27 cellular contexts compared by ENCODE assay signal in the genomic region with DNA sequence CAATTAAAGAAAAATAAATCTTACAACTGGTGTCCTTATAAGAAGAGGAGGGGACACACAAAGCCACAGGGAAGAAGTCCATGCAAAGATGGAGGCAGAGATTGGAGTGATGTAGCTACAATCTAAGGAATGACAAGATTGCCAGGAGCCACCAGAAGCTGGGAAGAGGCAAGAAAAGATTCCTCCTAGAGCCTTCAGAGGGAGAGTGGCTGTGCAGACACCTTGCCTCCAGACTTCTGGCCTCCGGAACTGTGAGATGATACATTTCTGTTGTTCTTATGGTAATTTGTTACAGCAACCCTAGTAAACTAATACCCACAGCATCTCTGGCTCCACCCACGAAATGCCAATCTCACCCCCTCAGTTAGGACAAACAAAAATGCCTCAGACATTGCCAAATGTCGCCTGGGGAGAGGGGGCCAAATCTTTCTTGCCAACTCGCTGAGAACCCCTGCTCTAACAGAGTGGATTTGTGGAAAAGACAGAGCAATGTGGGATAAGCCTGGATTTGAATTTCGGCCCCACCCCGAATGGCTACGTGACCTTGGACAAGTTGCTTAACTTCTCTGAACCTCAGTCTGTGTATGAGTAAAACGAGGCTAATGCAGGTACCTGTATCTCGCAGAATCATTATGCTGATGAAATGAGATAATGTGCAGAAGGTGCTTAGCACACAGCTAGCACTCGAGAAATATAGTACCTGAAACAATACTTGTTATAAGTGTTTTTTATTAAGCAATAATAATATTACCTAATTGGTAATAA. TPM values are rescaled to one million over a fixed set of nuclear protein-coding genes. Genes with fewer than 3 reads are reported as not detected.
A peak's percentile ranks its signal among the peaks of the same experiment; 100 is the strongest.
DNase-seq lines count a peak whose midpoint lies in the region; ATAC-seq, FAIRE-seq and TF ChIP-seq lines count a peak whose summit lies in the region.
"Had no signal": no experiment of that assay in that cellular context is flagged by ENCODE, and none has a peak within 500 bp of the region (broad histone marks: within the 10 kb centered on the region; RNA-seq: fewer than 3 reads in every experiment).

No MANE protein-coding gene starts in this region.

- no peak for ATAC-seq in HepG2
- no peak for ATAC-seq in right lobe of liver
- ATAC-seq in K562, result no peak
- no peak for ATAC-seq in GM19463 (IDR thresholded peaks at IDR 0.05; ENCODE audit: unreplicated experiment)

- H3K9me3 ChIP-seq in HepG2 (ENCODE audit: low read length), result no peaks in the 10 kb centered on the region
- H3K9me3 ChIP-seq in right lobe of liver, result no peaks in the 10 kb centered on the region
- H3K9me3 ChIP-seq in K562 (replicated peaks; ENCODE audit: control insufficient read depth, insufficient read depth, low read depth, low read length), result no peaks in the 10 kb centered on the region
- H3K9me3 ChIP-seq: A549; BE2C; BLaER1 treated with 17β-estradiol and CSF1 and Interleukin-3, amounts not matched to agents 10 nM and 100 nM; HAP-1 had no signal

- no peaks in the 10 kb centered on the region for H3K36me3 Mint-ChIP-seq in nephron (ENCODE audit: low read depth)
- no peaks in the 10 kb centered on the region for H3K36me3 Mint-ChIP-seq in type B pancreatic cell
- H3K36me3 Mint-ChIP-seq: CD14-positive monocyte had no signal

- BruUV-seq in HepG2 (replicated peaks; lab: Mats Ljungman, UMichigan) (no TSS peak), K562 (replicated peaks; lab: Mats Ljungman, UMichigan) (no TSS peak)

- CTCF ChIA-PET in HepG2 (lab: Yijun Ruan, JAX; ENCODE audit: low intra/inter-chr PET ratio, low total read pairs) (no interaction called here), K562 (lab: Yijun Ruan, JAX; ENCODE audit: low intra/inter-chr PET ratio) (no interaction called here)

- TF ChIP-seq CTCF in HepG2 (CRISPR knock-in tag; IDR thresholded peaks at IDR 0.05) (no peak), right lobe of liver (IDR thresholded peaks at IDR 0.05) (no peak), K562 (IDR thresholded peaks at IDR 0.05 in 2 of 3, conservative IDR thresholded peaks at IDR 0.05 in 1 of 3; ENCODE audit: insufficient read depth in 2 of 3, low read depth in 1 of 3, low read length in 3 of 3) (no peak), nephron (IDR thresholded peaks at IDR 0.05; ENCODE audit: unreplicated experiment in 3 of 3) (no peak), type B pancreatic cell (conservative IDR thresholded peaks at IDR 0.05) (no peak)

- FAIRE-seq in HepG2 (lab: Jason Lieb, UNC), result no peak
- no peak for FAIRE-seq in K562 (lab: Jason Lieb, UNC)
- FAIRE-seq: A549, G401.6, GM12892, GM19239, H54 had no signal

- H3K9me1 ChIP-seq in K562 (ENCODE audit: control insufficient read depth, insufficient read depth, low read length), result no peaks in the 10 kb centered on the region

- DNase-seq in HepG2 (ENCODE audit: low spot score), result no peak
- DNase-seq in right lobe of liver, result no peak
- no peak for DNase-seq in K562 (ENCODE audit: extremely low read depth in 1 of 4, low spot score in 3 of 4)
- no peak for DNase-seq in type B pancreatic cell (ENCODE audit: extremely low spot score, unreplicated experiment)
- no peak for DNase-seq in NCI-H2227 treated with DMSO at 0.1 percent for 48 hours (lab: John Stamatoyannopoulos, UW)
- DNase-seq in NCI-H1048 (lab: John Stamatoyannopoulos, UW), result no peak
- DNase-seq: 8988T; ACHN; AML-193; BE2C; Calu3; CD4-positive, alpha-beta T cell; COR-L47; DMS153; DND-41; GOT3; HFFc6 had no signal

- 3% methylated on average over 10 of the region's 10 CpGs for WGBS in HepG2 (ENCODE audit: low lambda C conversion rate)
- 64% methylated on average over 10 of the region's 10 CpGs for WGBS in right lobe of liver (ENCODE audit: insufficient coverage, low coverage, low lambda C conversion rate, missing lambda C conversion rate)
- 35% methylated on average over 10 of the region's 10 CpGs for WGBS in K562 (ENCODE audit: insufficient coverage, low coverage, missing lambda C conversion rate)

- H4K20me1 ChIP-seq in HepG2 (ENCODE audit: insufficient read depth, low read length) (no peaks in the 10 kb centered on the region), K562 (replicated peaks; ENCODE audit: control insufficient read depth, insufficient read depth, low read length) (no peaks in the 10 kb centered on the region)
- H4K20me1 ChIP-seq: BLaER1 treated with 17β-estradiol and CSF1 and Interleukin-3, amounts not matched to agents 10 nM and 100 nM had no signal

- intact Hi-C loops in HepG2 (cut with micrococcal nuclease; ENCODE audit: unreplicated experiment), result no loop called here
- intact Hi-C loops in right lobe of liver (cut with DNase I), result no loop called here
- intact Hi-C loops in K562 (cut with micrococcal nuclease), result no loop called here

- TF ChIP-seq POLR2A in HepG2 (IDR thresholded peaks at IDR 0.05; ENCODE audit: insufficient read depth in 1 of 2, low read depth in 2 of 2, low read length in 2 of 2), result no peak
- no peak for TF ChIP-seq POLR2A in right lobe of liver (IDR thresholded peaks at IDR 0.05)
- TF ChIP-seq POLR2A in K562 (conservative IDR thresholded peaks at IDR 0.05), result no peak

- H3K4me1 ChIP-seq in HepG2 (ENCODE audit: insufficient read depth, low read length), result peaks cover 14% of the 10 kb centered on the region
- H3K4me1 ChIP-seq in right lobe of liver, result peaks cover 0 to 4% (median 0%) of the 10 kb centered on the region in 4 donors
- H3K4me1 ChIP-seq in K562 (replicated peaks in 1 of 2; ENCODE audit: control insufficient read depth in 2 of 2, insufficient read depth in 2 of 2, low read length in 2 of 2), result peaks cover 0 to 11% of the 10 kb centered on the region in 2 experiments; a peak in 3 of 5 replicates
- H3K4me1 ChIP-seq: A549, BE2C had no signal

- H2AFZ ChIP-seq in HepG2 (ENCODE audit: low read length) (no peak overlapping the region), K562 (ENCODE audit: low read depth, low read length) (no peak overlapping the region; the same call in 1 of the 2 replicates)

- TF ChIP-seq RAD21 in HepG2 (CRISPR knock-in tag; IDR thresholded peaks at IDR 0.05) (no peak), K562 (CRISPR knock-in tag; conservative IDR thresholded peaks at IDR 0.05 in 1 of 2, IDR thresholded peaks at IDR 0.05 in 1 of 2) (no peak)

- no peak overlapping the region for H3K4me2 ChIP-seq in HepG2 (ENCODE audit: low read depth, low read length)
- no peak overlapping the region for H3K4me2 ChIP-seq in K562 (ENCODE audit: insufficient read depth, low read length)

- peaks cover 30% of the 10 kb centered on the region for H3K27me3 Mint-ChIP-seq in nephron (ENCODE audit: low read depth)
- H3K27me3 Mint-ChIP-seq in type B pancreatic cell, result peaks cover 48% of the 10 kb centered on the region

- H3K9ac ChIP-seq in HepG2 (ENCODE audit: insufficient read depth, low read depth, low read length) (no peak overlapping the region), K562 (ENCODE audit: insufficient read depth in 1 of 2, low read depth in 2 of 2, low read length in 2 of 2) (no peak overlapping the region)

- H3K4me3 Mint-ChIP-seq in nephron, result peak overlapping the region in 2 of 3 experiments; percentile 17 to 23
- H3K4me3 Mint-ChIP-seq in type B pancreatic cell, result peak overlapping the region; percentile 30

- H3K27me3 ChIP-seq in HepG2 (ENCODE audit: control insufficient read depth in 1 of 2, insufficient read depth in 2 of 2, low read length in 2 of 2) (no peaks in the 10 kb centered on the region; a peak in 3 of 5 replicates), right lobe of liver (no peaks in the 10 kb centered on the region), K562 (ENCODE audit: control insufficient read depth in 2 of 2, insufficient read depth in 2 of 2, low read length in 2 of 2) (no peaks in the 10 kb centered on the region)
- H3K27me3 ChIP-seq: BLaER1 treated with 17β-estradiol and CSF1 and Interleukin-3, amounts not matched to agents 10 nM and 100 nM had no signal

- no peak overlapping the region for H3K4me3 ChIP-seq in HepG2 (replicated peaks in 1 of 3; ENCODE audit: insufficient read depth in 1 of 3, low read depth in 2 of 3, low read length in 3 of 3)
- H3K4me3 ChIP-seq in right lobe of liver, result no peak overlapping the region
- H3K4me3 ChIP-seq in K562, result no peak overlapping the region
- H3K4me3 ChIP-seq: HAP-1 had no signal

- no peak for TF ChIP-seq EP300 in HepG2 (IDR thresholded peaks at IDR 0.05; ENCODE audit: low read depth in 2 of 2, low read length in 2 of 2)
- TF ChIP-seq EP300 in HepG2 (CRISPR knock-in tag; IDR thresholded peaks at IDR 0.05; ENCODE audit: borderline replicate concordance), result no peak
- no peak for TF ChIP-seq EP300 in K562 (IDR thresholded peaks at IDR 0.05; ENCODE audit: low read length)

- H3K27ac Mint-ChIP-seq in nephron, result no peak overlapping the region
- no peak overlapping the region for H3K27ac Mint-ChIP-seq in type B pancreatic cell
- H3K27ac Mint-ChIP-seq: CD14-positive monocyte; CD4-positive, alpha-beta T cell; HFFc6 had no signal

- POLR2A ChIA-PET in HepG2 (lab: Yijun Ruan, JAX) (no interaction called here), K562 (lab: Yijun Ruan, JAX) (interaction anchor here (0.6 to 1.0 kb wide), 3 partner anchors 15 to 28 kb away, joined by 3 to 4 read pairs (median 4); no protein-coding TSS in a partner anchor)

- H3K4me1 Mint-ChIP-seq in nephron (no peaks in the 10 kb centered on the region), type B pancreatic cell (ENCODE audit: unreplicated experiment) (peaks cover 7% of the 10 kb centered on the region)

- H3K79me2 ChIP-seq in HepG2 (ENCODE audit: insufficient read depth, low read length) (no peaks in the 10 kb centered on the region), K562 (ENCODE audit: control insufficient read depth, insufficient read depth, low read length) (no peaks in the 10 kb centered on the region)

- in situ Hi-C loops in HepG2 (cut with HindIII; ENCODE audit: extremely low pct_ligation_motif_present, low pct_unique_long_range_greater_than_20kb) (no loop called here), K562 (cut with MboI) (no loop called here)

- H3K36me3 ChIP-seq in HepG2 (replicated peaks in 1 of 2; ENCODE audit: control insufficient read depth in 1 of 2, insufficient read depth in 2 of 2, low read length in 2 of 2) (no peaks in the 10 kb centered on the region), right lobe of liver (no peaks in the 10 kb centered on the region), K562 (ENCODE audit: control insufficient read depth, insufficient read depth, low read length) (no peaks in the 10 kb centered on the region)
- H3K36me3 ChIP-seq: BE2C; BLaER1 treated with 17β-estradiol and CSF1 and Interleukin-3, amounts not matched to agents 10 nM and 100 nM; HAP-1 had no signal

- no peak overlapping the region for H3K27ac ChIP-seq in HepG2 (ENCODE audit: extremely low read length, insufficient read depth, low read length)
- no peak overlapping the region for H3K27ac ChIP-seq in right lobe of liver
- no peak overlapping the region for H3K27ac ChIP-seq in K562 (ENCODE audit: extremely low read depth, low read depth, low read length)
- H3K27ac ChIP-seq: A549; BLaER1 treated with 17β-estradiol and CSF1 and Interleukin-3, amounts not matched to agents 10 nM and 100 nM had no signal

- H3K9me3 Mint-ChIP-seq in nephron (no peaks in the 10 kb centered on the region), type B pancreatic cell (no peaks in the 10 kb centered on the region)
- H3K9me3 Mint-ChIP-seq: CD4-positive, alpha-beta T cell; HFFc6 had no signal

RNA-seq across cellular contexts. Expression of gene CSNK2A2, which starts 37.1 kb away (rescaled TPM):
- 46.4 and 75.8 TPM in 2 replicates for total RNA-seq in HepG2 (2016; rRNA removed; fragmentation: Illumina TruSeq; extraction: Trizol)
- total RNA-seq in HepG2 (2016; cell fraction: cytosol; rRNA removed; fragmentation: Illumina TruSeq; extraction: Trizol; ENCODE audit: low read depth), result 7.9 and 10.0 TPM in 2 replicates
- 45.9 and 69.7 TPM in 2 replicates for total RNA-seq in HepG2 (2016; cell fraction: insoluble cytoplasmic fraction; rRNA removed; fragmentation: Illumina TruSeq; extraction: Trizol)
- total RNA-seq in HepG2 (2016; cell fraction: membrane; rRNA removed; fragmentation: Illumina TruSeq; extraction: Trizol), result 48.2 and 51.0 TPM in 2 replicates
- total RNA-seq in HepG2 (2016; cell fraction: nucleus; rRNA removed; fragmentation: Illumina TruSeq; extraction: Trizol), result 55.1 and 62.2 TPM in 2 replicates
- 48.0 and 56.9 TPM in 2 replicates for polyA plus RNA-seq in HepG2 (2011; rRNA removed)
- 41.5 and 54.0 TPM in 2 replicates for polyA plus RNA-seq in HepG2 (2011; cell fraction: cytosol; rRNA removed)
- polyA plus RNA-seq in HepG2 (2011; cell fraction: nucleus; rRNA removed), result 27.7 and 32.7 TPM in 2 replicates
- polyA plus RNA-seq in HepG2 (2012), result 83.1 and 84.5 TPM in 2 replicates
- 16.6 and 17.4 TPM in 2 replicates for polyA plus RNA-seq in HepG2 (2016; cell fraction: cytosol; fragmentation: Illumina TruSeq; extraction: Trizol; ENCODE audit: low read depth)
- 76.7 and 84.0 TPM in 2 replicates for polyA plus RNA-seq in HepG2 (2016; cell fraction: insoluble cytoplasmic fraction; fragmentation: Illumina TruSeq; extraction: Trizol; ENCODE audit: low read depth)
- 43.1 and 47.3 TPM in 2 replicates for polyA plus RNA-seq in HepG2 (2016; cell fraction: membrane; fragmentation: Illumina TruSeq; extraction: Trizol; ENCODE audit: low read depth)
- polyA plus RNA-seq in HepG2 (2016; cell fraction: nucleus; fragmentation: Illumina TruSeq; extraction: Trizol; ENCODE audit: insufficient read depth, low read depth), result 77.0 and 77.7 TPM in 2 replicates
- 80.3 and 103 TPM in 2 replicates for polyA minus RNA-seq in HepG2 (2011; rRNA and poly(A)+ RNA removed; ENCODE audit: low replicate concordance)
- polyA minus RNA-seq in HepG2 (2011; cell fraction: cytosol; rRNA and poly(A)+ RNA removed), result 85.8 and 89.6 TPM in 2 replicates
- polyA minus RNA-seq in HepG2 (2011; cell fraction: nucleus; rRNA and poly(A)+ RNA removed), result 57.7 and 65.4 TPM in 2 replicates
- total RNA-seq in right lobe of liver, result 10 to 100 TPM; 24.4 to 29.5 (median 26.8) TPM
- total RNA-seq in K562 (2011; cell fraction: chromatin; rRNA removed; ENCODE audit: low replicate concordance), result 26.4 and 69.6 TPM in 2 replicates
- 19.0 and 20.7 TPM in 2 replicates for total RNA-seq in K562 (2011; cell fraction: nucleolus; rRNA removed)
- 45.6 and 81.2 TPM in 2 replicates for total RNA-seq in K562 (2011; cell fraction: nucleoplasm; rRNA removed)
- 20.8 TPM in 2 replicates for total RNA-seq in K562 (2014; rRNA removed)
- 54.1 and 59.2 TPM in 2 replicates for total RNA-seq in K562 (2014; rRNA removed; fragmentation: Illumina TruSeq; extraction: Trizol)
- total RNA-seq in K562 (2015; rRNA removed; fragmentation: Illumina TruSeq; extraction: Trizol), result 44.7 and 44.8 TPM in 2 replicates
- 95.7 and 109 TPM in 2 replicates for total RNA-seq in K562 (2021)
- 48.1 and 61.2 TPM in 2 replicates for polyA plus RNA-seq in K562 (2011; rRNA removed)
- 29.2 and 61.7 TPM in 2 replicates for polyA plus RNA-seq in K562 (2011; cell fraction: cytosol; rRNA removed)
- polyA plus RNA-seq in K562 (2011; cell fraction: nucleus; rRNA removed), result 33.6 and 40.3 TPM in 2 replicates
- 62.6 and 118 TPM in 2 replicates for polyA plus RNA-seq in K562 (2012)
- 90.0 and 97.7 TPM in 2 replicates for polyA plus RNA-seq in K562 (2014; fragmentation: Illumina TruSeq; extraction: Trizol)
- 10 to 100 TPM; 23.4 to 25.2 TPM for polyA plus RNA-seq in K562 (2014; fragmentation: Nextera tagmentation; extraction: Ambion mirVana)
- 35.4 and 42.8 TPM in 2 replicates for polyA plus RNA-seq in K562 (2014; rRNA removed)
- polyA minus RNA-seq in K562 (2011; rRNA and poly(A)+ RNA removed), result 131 and 140 TPM in 2 replicates
- 65.1 and 66.0 TPM in 2 replicates for polyA minus RNA-seq in K562 (2011; cell fraction: cytosol; rRNA and poly(A)+ RNA removed)
- polyA minus RNA-seq in K562 (2011; cell fraction: nucleus; rRNA and poly(A)+ RNA removed), result 13.7 and 24.1 TPM in 2 replicates
- total RNA-seq in type B pancreatic cell (ENCODE audit: low replicate concordance), result 67.1 and 79.4 TPM in 2 replicates

RNA-seq across cellular contexts. Expression of gene PRSS54, which starts 59.8 kb away (rescaled TPM):
- total RNA-seq in HepG2 (2016; rRNA removed; fragmentation: Illumina TruSeq; extraction: Trizol) (not detected in 2 replicates), right lobe of liver (not detected), K562 (2014; rRNA removed) (not detected in 2 replicates), K562 (2014; rRNA removed; fragmentation: Illumina TruSeq; extraction: Trizol) (not detected in 2 replicates), K562 (2015; rRNA removed; fragmentation: Illumina TruSeq; extraction: Trizol) (not detected in 2 replicates), K562 (2021) (not detected in 2 replicates), type B pancreatic cell (ENCODE audit: low replicate concordance) (not detected in 2 replicates)
- total RNA-seq in HepG2 (2016; cell fraction: cytosol; rRNA removed; fragmentation: Illumina TruSeq; extraction: Trizol; ENCODE audit: low read depth), result not detected in 2 replicates
- total RNA-seq in HepG2 (2016; cell fraction: insoluble cytoplasmic fraction; rRNA removed; fragmentation: Illumina TruSeq; extraction: Trizol), result not detected in 2 replicates
- not detected in 2 replicates for total RNA-seq in HepG2 (2016; cell fraction: membrane; rRNA removed; fragmentation: Illumina TruSeq; extraction: Trizol)
- not detected in 2 replicates for total RNA-seq in HepG2 (2016; cell fraction: nucleus; rRNA removed; fragmentation: Illumina TruSeq; extraction: Trizol)
- polyA plus RNA-seq in HepG2 (2011; rRNA removed) (not detected in 2 replicates), K562 (2011; rRNA removed) (not detected in 2 replicates), K562 (2014; fragmentation: Illumina TruSeq; extraction: Trizol) (not detected in 2 replicates), K562 (2014; fragmentation: Nextera tagmentation; extraction: Ambion mirVana) (not detected), K562 (2014; rRNA removed) (not detected in 2 replicates)
- polyA plus RNA-seq in HepG2 (2011; cell fraction: cytosol; rRNA removed), result not detected in 2 replicates
- not detected in 2 replicates for polyA plus RNA-seq in HepG2 (2011; cell fraction: nucleus; rRNA removed)
- polyA plus RNA-seq in HepG2 (2012), result not detected in 2 replicates
- not detected in 2 replicates for polyA plus RNA-seq in HepG2 (2016; cell fraction: cytosol; fragmentation: Illumina TruSeq; extraction: Trizol; ENCODE audit: low read depth)
- polyA plus RNA-seq in HepG2 (2016; cell fraction: insoluble cytoplasmic fraction; fragmentation: Illumina TruSeq; extraction: Trizol; ENCODE audit: low read depth), result not detected in 2 replicates
- polyA plus RNA-seq in HepG2 (2016; cell fraction: membrane; fragmentation: Illumina TruSeq; extraction: Trizol; ENCODE audit: low read depth), result not detected in 2 replicates
- polyA plus RNA-seq in HepG2 (2016; cell fraction: nucleus; fragmentation: Illumina TruSeq; extraction: Trizol; ENCODE audit: insufficient read depth, low read depth), result not detected in 2 replicates
- not detected in 2 replicates for polyA minus RNA-seq in HepG2 (2011; rRNA and poly(A)+ RNA removed; ENCODE audit: low replicate concordance)
- polyA minus RNA-seq in HepG2 (2011; cell fraction: cytosol; rRNA and poly(A)+ RNA removed), result not detected in 2 replicates
- polyA minus RNA-seq in HepG2 (2011; cell fraction: nucleus; rRNA and poly(A)+ RNA removed), result not detected in 2 replicates
- total RNA-seq in K562 (2011; cell fraction: chromatin; rRNA removed; ENCODE audit: low replicate concordance), result not detected in 2 replicates
- not detected in 2 replicates for total RNA-seq in K562 (2011; cell fraction: nucleolus; rRNA removed)
- not detected in 2 replicates for total RNA-seq in K562 (2011; cell fraction: nucleoplasm; rRNA removed)
- not detected in 2 replicates for polyA plus RNA-seq in K562 (2011; cell fraction: cytosol; rRNA removed)
- polyA plus RNA-seq in K562 (2011; cell fraction: nucleus; rRNA removed), result not detected in 2 replicates
- not detected in 2 replicates for polyA plus RNA-seq in K562 (2012)
- not detected in 2 replicates for polyA minus RNA-seq in K562 (2011; rRNA and poly(A)+ RNA removed)
- not detected in 2 replicates for polyA minus RNA-seq in K562 (2011; cell fraction: cytosol; rRNA and poly(A)+ RNA removed)
- not detected in 2 replicates for polyA minus RNA-seq in K562 (2011; cell fraction: nucleus; rRNA and poly(A)+ RNA removed)
- total RNA-seq: Calu3; CD4-positive, alpha-beta T cell; HFFc6 had no signal
- polyA plus RNA-seq: A549, CD14-positive monocyte had no signal

Comparison
In these comparisons a context has a peak if more than half of its experiments do, and no peak if none do; other contexts are left out.
1. Of the 241 proteins assayed by ChIP-seq in both HepG2 and K562: peak only in HepG2: ZNF12; only in K562: CEBPB and ZFP36; in both: none; in neither: 238.